In the genomic region with DNA sequence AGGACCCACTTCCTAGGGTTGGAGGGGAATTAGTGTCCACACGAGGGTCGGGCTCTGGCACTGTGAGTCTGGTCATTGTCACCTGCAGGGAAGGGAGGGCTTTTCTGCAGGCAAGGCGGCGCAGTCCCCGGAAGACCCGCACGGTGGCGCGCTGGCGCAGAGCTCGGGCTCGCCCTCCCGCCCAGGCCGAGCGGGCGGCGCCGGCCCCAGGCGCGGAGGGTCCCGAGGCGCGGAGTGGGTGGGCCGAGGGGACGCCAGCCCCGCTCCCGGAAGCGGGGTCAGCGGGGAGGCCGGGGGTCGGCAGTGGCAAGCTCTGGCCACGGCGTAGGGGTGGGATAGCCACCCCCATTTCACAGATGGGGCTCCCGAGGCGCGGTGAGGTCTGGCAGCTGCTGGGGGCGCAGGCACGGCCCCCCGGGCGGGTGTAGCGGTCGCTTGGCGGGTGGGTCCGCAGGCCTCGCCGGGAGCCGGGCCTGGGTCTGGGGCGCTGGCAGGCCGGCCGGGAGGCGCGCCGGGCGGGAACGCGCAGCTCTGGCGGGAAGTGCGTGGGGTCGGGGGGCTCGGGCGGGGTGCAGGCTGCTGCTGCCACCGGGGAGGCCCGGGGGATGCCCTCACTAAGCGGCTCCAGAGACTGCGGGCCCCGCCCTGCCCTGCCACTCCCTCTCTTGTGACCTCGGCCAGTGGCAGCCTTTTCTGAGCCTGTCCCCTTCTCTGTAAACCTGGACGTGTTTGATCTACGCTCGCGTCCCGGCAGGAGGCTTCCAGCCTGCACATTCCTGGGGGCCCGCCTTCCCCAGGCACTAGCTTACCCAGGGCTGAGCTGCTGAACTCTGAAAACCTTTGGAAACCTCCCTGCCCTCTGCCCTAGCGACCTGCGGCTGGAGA, we compare ENCODE assay signal across 1 cellular context.
TF ChIP-seq lines count a peak whose summit lies in the region.

No MANE protein-coding gene starts in this region.

TF ChIP-seq in HEK293, 187 proteins besides CTCF, POLR2A, EP300 and RAD21 (continued from another document and continues in another):
- 0 out of 2 replicates have a peak, but pooled peaks have one; percentile 34 for TF ChIP-seq ZBTB44 (tag by site-specific recombination; IDR thresholded peaks at IDR 0.05)
- TF ChIP-seq ZFP69B (tag by site-specific recombination; IDR thresholded peaks at IDR 0.05), result no peak
- 0 out of 2 replicates have a peak, but pooled peaks have one; percentile 25 for TF ChIP-seq INSM2 (tag by site-specific recombination; IDR thresholded peaks at IDR 0.05)
- no peak for TF ChIP-seq ZNF274 (IDR thresholded peaks at IDR 0.05; ENCODE audit: low read length)
- no peak for TF ChIP-seq ZNF274 (tag by site-specific recombination; IDR thresholded peaks at IDR 0.05; ENCODE audit: borderline replicate concordance)
- TF ChIP-seq ZFHX2 (tag by site-specific recombination; conservative IDR thresholded peaks at IDR 0.05), result peak; percentile 22
- TF ChIP-seq, protein P1, sequence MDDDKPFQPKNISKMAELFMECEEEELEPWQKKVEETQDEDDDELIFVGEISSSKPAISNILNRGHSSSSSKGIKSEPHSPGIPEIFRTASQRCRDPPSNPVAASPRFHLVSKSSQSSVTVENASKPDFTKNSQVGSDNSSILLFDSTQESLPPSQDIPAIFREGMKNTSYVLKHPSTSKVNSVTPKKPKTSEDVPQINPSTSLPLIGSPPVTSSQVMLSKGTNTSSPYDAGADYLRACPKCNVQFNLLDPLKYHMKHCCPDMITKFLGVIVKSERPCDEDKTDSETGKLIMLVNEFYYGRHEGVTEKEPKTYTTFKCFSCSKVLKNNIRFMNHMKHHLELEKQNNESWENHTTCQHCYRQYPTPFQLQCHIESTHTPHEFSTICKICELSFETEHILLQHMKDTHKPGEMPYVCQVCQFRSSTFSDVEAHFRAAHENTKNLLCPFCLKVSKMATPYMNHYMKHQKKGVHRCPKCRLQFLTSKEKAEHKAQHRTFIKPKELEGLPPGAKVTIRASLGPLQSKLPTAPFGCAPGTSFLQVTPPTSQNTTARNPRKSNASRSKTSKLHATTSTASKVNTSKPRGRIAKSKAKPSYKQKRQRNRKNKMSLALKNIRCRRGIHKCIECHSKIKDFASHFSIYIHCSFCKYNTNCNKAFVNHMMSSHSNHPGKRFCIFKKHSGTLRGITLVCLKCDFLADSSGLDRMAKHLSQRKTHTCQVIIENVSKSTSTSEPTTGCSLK (tag by site-specific recombination; IDR thresholded peaks at IDR 0.05), result no peak
- peak; percentile 64 for TF ChIP-seq KLF1 (tag by site-specific recombination; IDR thresholded peaks at IDR 0.05)
- no peak for TF ChIP-seq ZNF623 (tag by site-specific recombination; IDR thresholded peaks at IDR 0.05)
- TF ChIP-seq SP2 (tag by site-specific recombination; IDR thresholded peaks at IDR 0.05), result peak; percentile 38; the same call in 1 of the 2 replicates
- no peak for TF ChIP-seq ZNF518A (tag by site-specific recombination; conservative IDR thresholded peaks at IDR 0.05; ENCODE audit: low read depth)
- TF ChIP-seq ZNF266 (tag by site-specific recombination; IDR thresholded peaks at IDR 0.05; ENCODE audit: low read depth), result no peak
- TF ChIP-seq SP7 (tag by site-specific recombination; IDR thresholded peaks at IDR 0.05), result peak; percentile 57
- no peak for TF ChIP-seq ZNF132 (tag by site-specific recombination; IDR thresholded peaks at IDR 0.05; ENCODE audit: borderline replicate concordance)
- no peak for TF ChIP-seq ZBTB11 (tag by site-specific recombination; conservative IDR thresholded peaks at IDR 0.05; ENCODE audit: low read depth)
- no peak for TF ChIP-seq KLF7 (tag by site-specific recombination; IDR thresholded peaks at IDR 0.05; ENCODE audit: borderline replicate concordance)
- no peak for TF ChIP-seq ZNF580 (tag by site-specific recombination; IDR thresholded peaks at IDR 0.05)
- no peak for TF ChIP-seq ZNF394 (tag by site-specific recombination; IDR thresholded peaks at IDR 0.05; ENCODE audit: borderline replicate concordance)
- TF ChIP-seq ZSCAN5A (tag by site-specific recombination; IDR thresholded peaks at IDR 0.05), result no peak
- no peak for TF ChIP-seq ZNF473 (tag by site-specific recombination; IDR thresholded peaks at IDR 0.05)
- TF ChIP-seq ZNF785 (tag by site-specific recombination; IDR thresholded peaks at IDR 0.05), result no peak
- no peak for TF ChIP-seq ZNF112 (tag by site-specific recombination; IDR thresholded peaks at IDR 0.05)
- peak; percentile 49 for TF ChIP-seq ZBTB17 (tag by site-specific recombination; IDR thresholded peaks at IDR 0.05)
- no peak for TF ChIP-seq ZNF664 (tag by site-specific recombination; IDR thresholded peaks at IDR 0.05)
- peak; percentile 78; the same call in 1 of the 2 replicates for TF ChIP-seq ZSCAN30 (tag by site-specific recombination; IDR thresholded peaks at IDR 0.05)
- TF ChIP-seq SCRT2 (tag by site-specific recombination; IDR thresholded peaks at IDR 0.05), result no peak
- TF ChIP-seq, protein P2, sequence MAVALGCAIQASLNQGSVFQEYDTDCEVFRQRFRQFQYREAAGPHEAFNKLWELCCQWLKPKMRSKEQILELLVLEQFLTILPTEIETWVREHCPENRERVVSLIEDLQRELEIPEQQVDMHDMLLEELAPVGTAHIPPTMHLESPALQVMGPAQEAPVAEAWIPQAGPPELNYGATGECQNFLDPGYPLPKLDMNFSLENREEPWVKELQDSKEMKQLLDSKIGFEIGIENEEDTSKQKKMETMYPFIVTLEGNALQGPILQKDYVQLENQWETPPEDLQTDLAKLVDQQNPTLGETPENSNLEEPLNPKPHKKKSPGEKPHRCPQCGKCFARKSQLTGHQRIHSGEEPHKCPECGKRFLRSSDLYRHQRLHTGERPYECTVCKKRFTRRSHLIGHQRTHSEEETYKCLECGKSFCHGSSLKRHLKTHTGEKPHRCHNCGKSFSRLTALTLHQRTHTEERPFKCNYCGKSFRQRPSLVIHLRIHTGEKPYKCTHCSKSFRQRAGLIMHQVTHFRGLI (tag by site-specific recombination; IDR thresholded peaks at IDR 0.05), result no peak
- TF ChIP-seq SP3 (tag by site-specific recombination; IDR thresholded peaks at IDR 0.05), result 0 out of 2 replicates have a peak, but pooled peaks have one; percentile 20
- no peak for TF ChIP-seq ZNF830 (tag by site-specific recombination; IDR thresholded peaks at IDR 0.05; ENCODE audit: low read depth)
- TF ChIP-seq ZNF555 (tag by site-specific recombination; conservative IDR thresholded peaks at IDR 0.05), result no peak
- no peak for TF ChIP-seq ZNF19 (tag by site-specific recombination; IDR thresholded peaks at IDR 0.05; ENCODE audit: low read depth)
- no peak for TF ChIP-seq ZNF221 (tag by site-specific recombination; IDR thresholded peaks at IDR 0.05; ENCODE audit: borderline replicate concordance)
- peak; percentile 85 for TF ChIP-seq GLIS1 (tag by site-specific recombination; IDR thresholded peaks at IDR 0.05)
- no peak for TF ChIP-seq SALL2 (tag by site-specific recombination; IDR thresholded peaks at IDR 0.05; ENCODE audit: borderline replicate concordance)
- no peak for TF ChIP-seq ZNF776 (tag by site-specific recombination; IDR thresholded peaks at IDR 0.05; ENCODE audit: borderline replicate concordance)
- TF ChIP-seq ZNF350 (tag by site-specific recombination; IDR thresholded peaks at IDR 0.05), result no peak
- 0 out of 2 replicates have a peak, but pooled peaks have one; percentile 40 for TF ChIP-seq ZNF223 (tag by site-specific recombination; IDR thresholded peaks at IDR 0.05)
- TF ChIP-seq ZNF585B (tag by site-specific recombination; IDR thresholded peaks at IDR 0.05), result no peak
